8 cellular contexts compared by ENCODE assay signal in the genomic region with DNA sequence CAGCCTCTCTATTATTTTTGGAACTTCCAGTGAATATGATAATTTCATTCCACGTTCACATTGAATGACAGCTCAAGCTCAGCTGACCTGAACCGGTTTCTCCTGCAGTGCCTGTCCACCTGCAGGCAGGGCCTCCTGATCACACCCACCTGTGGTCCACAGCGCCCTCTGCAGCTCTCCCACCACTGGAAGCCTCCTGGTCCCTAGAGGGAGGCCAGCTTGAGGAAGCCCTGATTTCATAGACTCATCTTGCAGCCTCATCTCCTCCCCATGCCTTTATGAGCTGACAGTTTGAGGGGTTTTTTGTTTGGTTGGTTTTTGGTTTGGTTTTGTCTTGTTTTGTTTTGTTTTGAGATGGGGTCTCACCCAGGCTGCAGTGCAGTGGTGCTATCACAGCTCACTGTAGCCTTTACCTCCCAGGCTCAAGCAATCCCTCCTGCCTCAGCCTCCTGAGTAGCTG. TPM values are rescaled to one million over a fixed set of nuclear protein-coding genes. Genes with fewer than 3 reads are reported as not detected.
DNase-seq lines count a peak whose midpoint lies in the region; ATAC-seq and TF ChIP-seq lines count a peak whose summit lies in the region.

No MANE protein-coding gene starts in this region.

- peaks cover 3% of the 10 kb centered on the region for H3K4me1 ChIP-seq in parathyroid adenoma

- peaks cover 28% of the 10 kb centered on the region for H3K4me1 Mint-ChIP-seq in activated CD4-positive, alpha-beta T cell treated with anti-CD3 and anti-CD28 coated beads, Interleukin-2, amount 10 ng/mL, durations not matched to agents 24 days and 14 days

- no peak overlapping the region for H3K4me3 Mint-ChIP-seq in activated CD4-positive, alpha-beta T cell treated with anti-CD3 and anti-CD28 coated beads, Interleukin-2, amount 10 ng/mL, durations not matched to agents 24 days and 14 days

- no peak overlapping the region for H3K4me3 ChIP-seq in parathyroid adenoma (ENCODE audit: low read depth, low read length)

- intact Hi-C loops in activated CD4-positive, alpha-beta T cell treated with anti-CD3 and anti-CD28 coated beads, Interleukin-2, amount 10 ng/mL, durations not matched to agents 24 days and 14 days (cut with micrococcal nuclease): loop anchor here (5.0 kb wide), 2 partner anchors 37 to 38 kb away; no protein-coding TSS in a partner anchor

- peak; percentile 79 for DNase-seq in GM10248 (ENCODE audit: extremely low spot score)
- DNase-seq in NCI-H2029 treated with DMSO at 0.1 percent for 48 hours (lab: John Stamatoyannopoulos, UW): peak; percentile 74
- peak; percentile 89 for DNase-seq in activated CD4-positive, alpha-beta T cell treated with anti-CD3 and anti-CD28 coated beads, Interleukin-2, amount 10 ng/mL, durations not matched to agents 24 days and 14 days
- DNase-seq in epithelial cell of prostate (ENCODE audit: low read depth, low spot score): no peak
- no peak for DNase-seq in NCI-H446 treated with DMSO at 0.1 percent for 48 hours (lab: John Stamatoyannopoulos, UW)

- peaks cover 17% of the 10 kb centered on the region for H3K79me2 ChIP-seq in parathyroid adenoma

- no peaks in the 10 kb centered on the region for H3K36me3 Mint-ChIP-seq in activated CD4-positive, alpha-beta T cell treated with anti-CD3 and anti-CD28 coated beads, Interleukin-2, amount 10 ng/mL, durations not matched to agents 24 days and 14 days (ENCODE audit: low read depth)

- H3K4me2 ChIP-seq in parathyroid adenoma (ENCODE audit: low read length): no peak overlapping the region

- no peaks in the 10 kb centered on the region for H3K36me3 ChIP-seq in parathyroid adenoma (ENCODE audit: control insufficient read depth, insufficient read depth, low read length)

- H3K27ac Mint-ChIP-seq in activated CD4-positive, alpha-beta T cell treated with anti-CD3 and anti-CD28 coated beads, Interleukin-2, amount 10 ng/mL, durations not matched to agents 24 days and 14 days: peak overlapping the region; percentile 77

- no peak for ATAC-seq in HG02938 (IDR thresholded peaks at IDR 0.05; ENCODE audit: unreplicated experiment)

- TF ChIP-seq CTCF in 22Rv1 (IDR thresholded peaks at IDR 0.05) (peak; percentile 89), GM10248 (IDR thresholded peaks at IDR 0.05; ENCODE audit: control extremely low read depth, extremely low read depth, low read depth, missing control alignments) (peak; percentile 84), parathyroid adenoma (IDR thresholded peaks at IDR 0.05) (peak; percentile 72)

- CTCF ChIA-PET in GM10248 (lab: Yijun Ruan, JAX): interaction anchor here (0.7 to 6.4 kb wide), 25 partner anchors 8 to 107 kb away, joined by 3 to 65 read pairs (median 6); partner anchors contain the start of gene MALAT1

- H3K27me3 ChIP-seq in parathyroid adenoma (ENCODE audit: control insufficient read depth, insufficient read depth, low read length): no peaks in the 10 kb centered on the region

- no peaks in the 10 kb centered on the region for H3K27me3 Mint-ChIP-seq in activated CD4-positive, alpha-beta T cell treated with anti-CD3 and anti-CD28 coated beads, Interleukin-2, amount 10 ng/mL, durations not matched to agents 24 days and 14 days

- no peak overlapping the region for H3K9ac ChIP-seq in parathyroid adenoma

- H2AFZ ChIP-seq in parathyroid adenoma: no peak overlapping the region

- H3K9me3 Mint-ChIP-seq in activated CD4-positive, alpha-beta T cell treated with anti-CD3 and anti-CD28 coated beads, Interleukin-2, amount 10 ng/mL, durations not matched to agents 24 days and 14 days: no peaks in the 10 kb centered on the region

- POLR2A ChIA-PET in GM10248 (lab: Yijun Ruan, JAX): interaction anchor here (1.0 to 1.8 kb wide), 5 partner anchors 30 to 46 kb away, joined by 3 to 29 read pairs (median 12); partner anchors contain the start of genes MALAT1 and NEAT1

- H3K27ac ChIP-seq in 22Rv1 (peak overlapping the region; percentile 42), epithelial cell of prostate (peak overlapping the region; percentile 36), parathyroid adenoma (no peak overlapping the region)

- H3K9me3 ChIP-seq in parathyroid adenoma (ENCODE audit: control insufficient read depth, low read length): no peaks in the 10 kb centered on the region

RNA-seq across cellular contexts. Expression of gene MALAT1, which starts 29.9 kb away (rescaled TPM):
- 5,198 and 5,435 TPM in 2 replicates for total RNA-seq in activated CD4-positive, alpha-beta T cell treated with anti-CD3 and anti-CD28 coated beads, Interleukin-2, amount 10 ng/mL, durations not matched to agents 24 days and 14 days

RNA-seq across cellular contexts. Expression of gene NEAT1, which starts 46.3 kb away (rescaled TPM):
- 410 and 411 TPM in 2 replicates for total RNA-seq in activated CD4-positive, alpha-beta T cell treated with anti-CD3 and anti-CD28 coated beads, Interleukin-2, amount 10 ng/mL, durations not matched to agents 24 days and 14 days

RNA-seq across cellular contexts. Expression of gene SCYL1, which starts 56.0 kb away (rescaled TPM):
- total RNA-seq in activated CD4-positive, alpha-beta T cell treated with anti-CD3 and anti-CD28 coated beads, Interleukin-2, amount 10 ng/mL, durations not matched to agents 24 days and 14 days: 94.2 and 95.8 TPM in 2 replicates

Comparison
In these comparisons a context has a peak if more than half of its experiments do, and no peak if none do; other contexts are left out.
1. DNase-seq: peak in GM10248 (single experiment), NCI-H2029 treated with DMSO at 0.1 percent for 48 hours (single experiment) and activated CD4-positive, alpha-beta T cell treated with anti-CD3 and anti-CD28 coated beads, Interleukin-2, amount 10 ng/mL, durations not matched to agents 24 days and 14 days (single experiment); none in epithelial cell of prostate (single experiment) and NCI-H446 treated with DMSO at 0.1 percent for 48 hours (single experiment).
2. Peak in every context shown above with its lines, with median percentiles within 50 percentile points of each other: CTCF ChIP-seq.